In the genomic region with DNA sequence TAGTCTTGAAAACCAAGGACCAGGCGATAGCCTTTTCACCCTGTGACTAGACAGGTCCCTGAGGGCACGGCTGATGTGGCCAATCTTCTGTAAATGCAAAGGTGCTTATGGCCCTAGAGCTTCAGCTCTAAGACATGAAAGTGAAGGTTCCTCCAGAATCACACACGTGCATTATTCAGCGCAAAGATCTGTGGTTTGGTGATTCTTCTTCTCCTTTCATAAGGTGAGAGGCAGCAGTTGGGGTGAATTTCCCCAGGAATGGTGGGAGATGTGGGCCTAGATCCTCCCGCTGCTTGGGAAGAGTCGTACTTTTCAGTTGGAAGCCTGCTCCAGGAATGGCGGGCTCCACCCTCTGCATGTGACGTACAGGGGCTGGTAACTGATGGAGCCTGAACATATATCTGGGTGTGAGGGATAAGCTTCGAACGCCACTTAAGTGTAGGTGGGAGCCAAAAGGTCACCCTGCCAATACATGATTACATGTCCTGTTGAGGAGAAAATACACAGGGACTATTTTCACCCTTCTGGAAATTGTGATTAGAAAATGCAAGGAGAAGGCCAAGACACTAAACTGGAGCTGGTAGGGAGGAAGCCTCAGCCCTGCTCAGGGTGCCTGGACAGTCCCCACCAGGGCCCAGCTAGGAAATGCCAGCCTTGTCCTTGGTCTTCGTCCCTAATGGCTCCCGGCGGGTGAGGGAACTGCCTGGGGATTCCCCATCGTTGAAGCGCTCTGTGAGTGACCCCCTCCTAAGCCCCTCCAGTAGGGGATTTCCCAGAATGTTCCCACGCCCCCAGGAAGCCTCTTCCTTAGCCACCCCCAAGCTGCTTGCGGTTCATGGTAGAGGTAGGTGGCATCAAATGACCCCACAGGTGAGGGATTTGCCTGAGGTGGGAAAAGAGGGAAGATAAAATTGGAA, we compare ENCODE assay signal across 8 cellular contexts. TPM values are rescaled to one million over a fixed set of nuclear protein-coding genes. Genes with fewer than 3 reads are reported as not detected.
DNase-seq lines count a peak whose midpoint lies in the region; ATAC-seq and TF ChIP-seq lines count a peak whose summit lies in the region.
"Had no signal": no experiment of that assay in that cellular context is flagged by ENCODE, and none has a peak within 500 bp of the region (broad histone marks: within the 10 kb centered on the region; RNA-seq: fewer than 3 reads in every experiment).

No MANE protein-coding gene starts in this region.

- peak; percentile 45 for TF ChIP-seq POLR2A in GM19193 (IDR thresholded peaks at IDR 0.05; ENCODE audit: extremely low read depth, insufficient read depth, insufficient read length)

- no peaks in the 10 kb centered on the region for H3K27me3 Mint-ChIP-seq in activated CD8-positive, alpha-beta T cell treated with anti-CD3 and anti-CD28 coated beads, Interleukin-2, amount 10 ng/mL, durations not matched to agents 7 days and 5 days (ENCODE audit: low read depth)

- intact Hi-C loops in left cardiac atrium (cut with DNase I) = no loop called here

- peak overlapping the region; percentile 22 for H3K27ac Mint-ChIP-seq in activated CD8-positive, alpha-beta T cell treated with anti-CD3 and anti-CD28 coated beads, Interleukin-2, amount 10 ng/mL, durations not matched to agents 7 days and 5 days
- H3K27ac Mint-ChIP-seq: H9 had no signal

- ATAC-seq in HG02973 (IDR thresholded peaks at IDR 0.05; ENCODE audit: unreplicated experiment) = peak; percentile 55
- ATAC-seq in activated CD8-positive, alpha-beta T cell treated with anti-CD3 and anti-CD28 coated beads, Interleukin-2, amount 10 ng/mL, durations not matched to agents 7 days and 5 days = no peak
- ATAC-seq in left cardiac atrium = no peak

- CTCF ChIA-PET in activated CD8-positive, alpha-beta T cell treated with anti-CD3 and anti-CD28 coated beads, Interleukin-2, amount 10 ng/mL, durations not matched to agents 7 days and 5 days (lab: Charles Lee) = interaction anchor here (0.7 to 3.2 kb wide), 8 partner anchors 10 to 51 kb away, joined by 3 to 10 read pairs (median 6); a partner anchor contains a TSS

- no peak overlapping the region for H3K4me3 Mint-ChIP-seq in activated CD8-positive, alpha-beta T cell treated with anti-CD3 and anti-CD28 coated beads, Interleukin-2, amount 10 ng/mL, durations not matched to agents 7 days and 5 days
- H3K4me3 Mint-ChIP-seq: H9 had no signal

- H3K4me1 Mint-ChIP-seq in activated CD8-positive, alpha-beta T cell treated with anti-CD3 and anti-CD28 coated beads, Interleukin-2, amount 10 ng/mL, durations not matched to agents 7 days and 5 days (ENCODE audit: low read depth) = peaks cover 44% of the 10 kb centered on the region

- peaks cover 29% of the 10 kb centered on the region for H3K36me3 Mint-ChIP-seq in activated CD8-positive, alpha-beta T cell treated with anti-CD3 and anti-CD28 coated beads, Interleukin-2, amount 10 ng/mL, durations not matched to agents 7 days and 5 days (ENCODE audit: low read depth)

- POLR2A ChIA-PET in activated CD8-positive, alpha-beta T cell treated with anti-CD3 and anti-CD28 coated beads, Interleukin-2, amount 10 ng/mL, durations not matched to agents 7 days and 5 days (lab: Charles Lee) = interaction anchor here (1.1 to 5.6 kb wide), 2 partner anchors 13 to 17 kb away, joined by 3 to 56 read pairs; a partner anchor contains a TSS

- no peak for DNase-seq in activated CD8-positive, alpha-beta T cell treated with anti-CD3 and anti-CD28 coated beads, Interleukin-2, amount 10 ng/mL, durations not matched to agents 7 days and 5 days
- DNase-seq in stimulated activated CD4-positive, alpha-beta T cell treated with anti-CD3 and anti-CD28 coated beads, Interleukin-4, amount 100 ng/mL, for 1 hour = peak; percentile 47
- DNase-seq in NK-92 treated with Interleukin-12 subunit alpha and Interleukin-12 subunit beta, amount 100 ng/mL, for 24 hours (lab: John Stamatoyannopoulos, UW) = no peak
- DNase-seq in NCI-H1694 treated with DMSO at 0.1 percent for 48 hours (lab: John Stamatoyannopoulos, UW) (no peak), left cardiac atrium (no peak)
- DNase-seq: H9 had no signal

- no peaks in the 10 kb centered on the region for H3K9me3 Mint-ChIP-seq in activated CD8-positive, alpha-beta T cell treated with anti-CD3 and anti-CD28 coated beads, Interleukin-2, amount 10 ng/mL, durations not matched to agents 7 days and 5 days (ENCODE audit: insufficient read depth)
- H3K9me3 Mint-ChIP-seq: H9 had no signal

RNA-seq across cellular contexts. Expression of a gene that starts 17.6 kb away (rescaled TPM):
- 10 to 100 TPM; 41.3 to 41.6 TPM for total RNA-seq in activated CD8-positive, alpha-beta T cell treated with anti-CD3 and anti-CD28 coated beads, Interleukin-2, amount 10 ng/mL, durations not matched to agents 7 days and 5 days
- 1 to 10 TPM; 1.8 to 2.3 TPM for total RNA-seq in left cardiac atrium
- total RNA-seq: H9 had no signal

RNA-seq across cellular contexts. Expression of a gene that starts 38.6 kb away (rescaled TPM):
- total RNA-seq in activated CD8-positive, alpha-beta T cell treated with anti-CD3 and anti-CD28 coated beads, Interleukin-2, amount 10 ng/mL, durations not matched to agents 7 days and 5 days = 1 to 10 TPM in 1 of 2 experiments, under 1 TPM in 1; 0.79 to 5.5 TPM
- 1 to 10 TPM; 1.8 TPM for total RNA-seq in left cardiac atrium

Comparison
In these comparisons a context has a peak if more than half of its experiments do, and no peak if none do; other contexts are left out.
1. RNA of a gene that starts 17.6 kb away (total RNA-seq): 41.3 to 41.6 TPM in activated CD8-positive, alpha-beta T cell treated with anti-CD3 and anti-CD28 coated beads, Interleukin-2, amount 10 ng/mL, durations not matched to agents 7 days and 5 days; 1.8 to 2.3 TPM in left cardiac atrium; every median in the first group is over 10 times any median in the second.